Comparison of ENCODE assay signal across 8 cellular contexts in genomic region chr4:152535236-152535902, GRCh38. TPM values are rescaled to one million over a fixed set of nuclear protein-coding genes. Genes with fewer than 3 reads are reported as not detected.
A peak's percentile ranks its signal among the peaks of the same experiment; 100 is the strongest.
DNase-seq lines count a peak whose midpoint lies in the region; ATAC-seq and TF ChIP-seq lines count a peak whose summit lies in the region.

No MANE protein-coding gene starts in this region.

- ATAC-seq in GM19452 (IDR thresholded peaks at IDR 0.05; ENCODE audit: unreplicated experiment) (peak; percentile 5), HG03521 (IDR thresholded peaks at IDR 0.05; ENCODE audit: unreplicated experiment) (peak; percentile 3), sciatic nerve (no peak)
- ATAC-seq in activated T-helper 17 cell treated with anti-CD3 and anti-CD28 coated beads, Interleukin-2, amount 50 U/mL, for 72 hours (replicated peaks): peak; percentile 1

- no peaks in the 10 kb centered on the region for H3K27me3 ChIP-seq in BLaER1

- peaks cover 25% of the 10 kb centered on the region for H3K36me3 ChIP-seq in BLaER1

- peak overlapping the region; percentile 94 for H3K9ac ChIP-seq in BLaER1

- H3K27me3 Mint-ChIP-seq in activated T-helper 17 cell treated with anti-CD3 and anti-CD28 coated beads, Interleukin-2, amount 50 U/mL, for 72 hours: no peaks in the 10 kb centered on the region
- peaks cover 11% of the 10 kb centered on the region for H3K27me3 Mint-ChIP-seq in glutamatergic neuron (ENCODE audit: unreplicated experiment)

- no peak for DNase-seq in glutamatergic neuron
- peak; percentile 61 for DNase-seq in sciatic nerve (ENCODE audit: low spot score)
- no peak for DNase-seq in SIG-M5 (lab: John Stamatoyannopoulos, UW)
- DNase-seq in COLO829 (ENCODE audit: low spot score): no peak

- peak overlapping the region; percentile 93 for H3K27ac ChIP-seq in BLaER1

- intact Hi-C loops in sciatic nerve (cut with DNase I): no loop called here

- H3K4me3 ChIP-seq in BLaER1: peak overlapping the region; percentile 98

- peaks cover 59% of the 10 kb centered on the region for H3K4me1 ChIP-seq in BLaER1

- H3K4me3 Mint-ChIP-seq in activated T-helper 17 cell treated with anti-CD3 and anti-CD28 coated beads, Interleukin-2, amount 50 U/mL, for 72 hours: peak overlapping the region; percentile 97
- H3K4me3 Mint-ChIP-seq in glutamatergic neuron (ENCODE audit: unreplicated experiment): peak overlapping the region; percentile 97

- peak overlapping the region; percentile 89 for H3K4me2 ChIP-seq in BLaER1

- H3K9me3 ChIP-seq in BLaER1: peaks cover 13% of the 10 kb centered on the region

- no peaks in the 10 kb centered on the region for H3K9me3 Mint-ChIP-seq in activated T-helper 17 cell treated with anti-CD3 and anti-CD28 coated beads, Interleukin-2, amount 50 U/mL, for 72 hours
- peaks cover 6% of the 10 kb centered on the region for H3K9me3 Mint-ChIP-seq in glutamatergic neuron (ENCODE audit: unreplicated experiment)

- peaks cover 77% of the 10 kb centered on the region for H3K36me3 Mint-ChIP-seq in activated T-helper 17 cell treated with anti-CD3 and anti-CD28 coated beads, Interleukin-2, amount 50 U/mL, for 72 hours (ENCODE audit: low read depth)
- H3K36me3 Mint-ChIP-seq in glutamatergic neuron (ENCODE audit: unreplicated experiment): no peaks in the 10 kb centered on the region

- no peak for TF ChIP-seq CTCF in glutamatergic neuron (IDR thresholded peaks at IDR 0.05; ENCODE audit: partially characterized antibody, unreplicated experiment)

- H4K20me1 ChIP-seq in BLaER1: peaks cover 68% of the 10 kb centered on the region

- peaks cover 45% of the 10 kb centered on the region for H3K4me1 Mint-ChIP-seq in activated T-helper 17 cell treated with anti-CD3 and anti-CD28 coated beads, Interleukin-2, amount 50 U/mL, for 72 hours
- peaks cover 21% of the 10 kb centered on the region for H3K4me1 Mint-ChIP-seq in glutamatergic neuron (ENCODE audit: low read depth, unreplicated experiment)

- peak overlapping the region; percentile 97 for H3K27ac Mint-ChIP-seq in activated T-helper 17 cell treated with anti-CD3 and anti-CD28 coated beads, Interleukin-2, amount 50 U/mL, for 72 hours
- no peak overlapping the region for H3K27ac Mint-ChIP-seq in glutamatergic neuron (ENCODE audit: unreplicated experiment)

RNA-seq across cellular contexts. Expression of gene FBXW7, which starts 0.5 kb away (rescaled TPM):
- 10 to 100 TPM; 37.4 to 39.6 TPM for total RNA-seq in activated T-helper 17 cell treated with anti-CD3 and anti-CD28 coated beads, Interleukin-2, amount 50 U/mL, for 72 hours
- total RNA-seq in glutamatergic neuron (ENCODE audit: unreplicated experiment) (57.5 TPM), sciatic nerve (85.0 TPM)
